In the genomic region with DNA sequence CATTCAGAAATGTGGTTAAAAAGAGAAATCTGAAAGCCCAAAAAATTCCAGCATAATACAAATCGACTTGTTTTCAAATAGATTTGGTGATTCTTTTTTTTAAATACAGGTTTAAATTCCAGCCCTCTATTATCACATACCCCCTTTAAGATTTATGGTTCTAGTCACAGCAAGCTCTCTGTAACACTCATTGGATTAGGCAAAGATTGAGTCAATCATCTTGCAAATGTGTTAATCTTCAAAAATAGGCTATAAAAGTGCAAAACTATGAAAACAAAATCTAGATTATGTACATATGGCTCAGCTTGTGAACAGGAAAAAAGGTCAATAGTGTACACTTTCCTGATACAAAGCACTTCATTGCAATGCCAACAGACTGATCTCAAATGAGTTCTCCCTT, we compare ENCODE assay signal across 1 cellular context.
TF ChIP-seq lines count a peak whose summit lies in the region.

No MANE protein-coding gene starts in this region.

TF ChIP-seq in WTC11, 78 proteins besides CTCF, POLR2A, EP300 and RAD21 (continued from another document):
- TF ChIP-seq, protein P1, sequence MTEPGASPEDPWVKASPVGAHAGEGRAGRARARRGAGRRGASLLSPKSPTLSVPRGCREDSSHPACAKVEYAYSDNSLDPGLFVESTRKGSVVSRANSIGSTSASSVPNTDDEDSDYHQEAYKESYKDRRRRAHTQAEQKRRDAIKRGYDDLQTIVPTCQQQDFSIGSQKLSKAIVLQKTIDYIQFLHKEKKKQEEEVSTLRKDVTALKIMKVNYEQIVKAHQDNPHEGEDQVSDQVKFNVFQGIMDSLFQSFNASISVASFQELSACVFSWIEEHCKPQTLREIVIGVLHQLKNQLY (CRISPR knock-in tag; IDR thresholded peaks at IDR 0.05): no peak
- no peak for TF ChIP-seq ZNF121 (CRISPR knock-in tag; IDR thresholded peaks at IDR 0.05)
- TF ChIP-seq NR2C2 (CRISPR knock-in tag; IDR thresholded peaks at IDR 0.05): no peak
- no peak for TF ChIP-seq NR1H2 (CRISPR knock-in tag; IDR thresholded peaks at IDR 0.05)
- TF ChIP-seq FOXJ3 (CRISPR knock-in tag; IDR thresholded peaks at IDR 0.05; ENCODE audit: borderline replicate concordance): no peak
